In the genomic region with DNA sequence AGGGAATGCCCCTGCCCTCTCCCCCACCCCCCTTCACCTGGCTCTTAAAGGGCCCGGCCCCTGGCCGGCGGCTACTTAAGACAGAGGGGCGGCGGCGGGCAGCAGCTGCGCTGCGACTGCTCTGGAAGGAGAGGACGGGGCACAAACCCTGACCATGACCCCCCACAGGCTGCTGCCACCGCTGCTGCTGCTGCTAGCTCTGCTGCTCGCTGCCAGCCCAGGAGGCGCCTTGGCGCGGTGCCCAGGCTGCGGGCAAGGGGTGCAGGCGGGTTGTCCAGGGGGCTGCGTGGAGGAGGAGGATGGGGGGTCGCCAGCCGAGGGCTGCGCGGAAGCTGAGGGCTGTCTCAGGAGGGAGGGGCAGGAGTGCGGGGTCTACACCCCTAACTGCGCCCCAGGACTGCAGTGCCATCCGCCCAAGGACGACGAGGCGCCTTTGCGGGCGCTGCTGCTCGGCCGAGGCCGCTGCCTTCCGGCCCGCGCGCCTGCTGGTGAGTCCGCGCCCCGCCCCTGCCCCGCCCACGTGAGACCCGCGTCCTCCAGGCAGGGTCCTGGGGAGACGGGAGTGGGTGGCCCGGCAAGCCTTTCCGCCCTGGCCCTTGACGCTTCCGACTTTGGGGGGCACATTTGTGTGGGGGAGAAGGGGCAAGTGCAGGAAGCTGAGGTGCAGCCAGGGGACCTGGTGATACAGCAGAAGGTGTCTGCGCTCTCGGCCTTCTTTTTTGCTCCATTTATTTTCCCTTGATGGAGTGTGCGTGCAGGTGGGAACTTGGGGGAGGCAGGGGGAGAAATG, we compare ENCODE assay signal across 8 cellular contexts. TPM values are rescaled to one million over a fixed set of nuclear protein-coding genes. Genes with fewer than 3 reads are reported as not detected.
DNase-seq lines count a peak whose midpoint lies in the region; ATAC-seq and TF ChIP-seq lines count a peak whose summit lies in the region.

A gene with protein sequence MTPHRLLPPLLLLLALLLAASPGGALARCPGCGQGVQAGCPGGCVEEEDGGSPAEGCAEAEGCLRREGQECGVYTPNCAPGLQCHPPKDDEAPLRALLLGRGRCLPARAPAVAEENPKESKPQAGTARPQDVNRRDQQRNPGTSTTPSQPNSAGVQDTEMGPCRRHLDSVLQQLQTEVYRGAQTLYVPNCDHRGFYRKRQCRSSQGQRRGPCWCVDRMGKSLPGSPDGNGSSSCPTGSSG (plus strand): TSS at position 104 of the 790 bp plus-strand sequence. CDS start 51 bp downstream, at position 155.

- TF ChIP-seq CTCF in WTC11 (IDR thresholded peaks at IDR 0.05) = no peak

- H3K36me3 Mint-ChIP-seq in WTC11 = no peaks in the 10 kb centered on the region

- POLR2A ChIA-PET in WTC11 (lab: Charles Lee) = interaction anchor here (0.5 to 1.3 kb wide), 4 partner anchors 19 to 94 kb away, joined by 3 to 6 read pairs (median 4); a partner anchor contains a TSS

- DNase-seq in M059J (ENCODE audit: low read depth) (peak; percentile 67), WTC11 (ENCODE audit: low spot score) (peak; percentile 65), kidney tubule cell (ENCODE audit: low spot score) (peak; percentile 50), HPDE6-E6E7 (ENCODE audit: extremely low spot score) (no peak)
- peak; percentile 47 for DNase-seq in central memory CD4-positive, alpha-beta T cell
- DNase-seq in stimulated activated CD4-positive, alpha-beta T cell treated with anti-CD3 and anti-CD28 coated beads, Interleukin-1b, Interleukin-23, amount 100 ng/mL, for 4 hours (ENCODE audit: low read depth in 2 of 2) = peak; percentile 20 to 54

- no peaks in the 10 kb centered on the region for H3K9me3 Mint-ChIP-seq in WTC11

- H3K4me3 Mint-ChIP-seq in WTC11 = peak within 1 kb of the TSS; percentile 90

- ATAC-seq in WTC11 (peak; percentile 42), HG03469 (IDR thresholded peaks at IDR 0.05; ENCODE audit: unreplicated experiment) (no peak)

- CTCF ChIA-PET in WTC11 (lab: Charles Lee) = interaction anchor here (0.7 to 14.6 kb wide), 20 partner anchors 8 to 282 kb away, joined by 3 to 474 read pairs (median 8); a partner anchor contains a TSS

- H3K27me3 Mint-ChIP-seq in WTC11 (ENCODE audit: low read depth) = peaks cover 62% of the 10 kb centered on the region

- TF ChIP-seq POLR2A in GM15510 (IDR thresholded peaks at IDR 0.05; ENCODE audit: borderline replicate concordance, extremely low read depth, insufficient read length) = peak; percentile 24

- H3K27ac Mint-ChIP-seq in WTC11 = no peak within 1 kb of the TSS

- peaks cover 39% of the 10 kb centered on the region for H3K4me1 Mint-ChIP-seq in WTC11

TF ChIP-seq in WTC11, 78 proteins besides CTCF, POLR2A, EP300 and RAD21 (continues in another document):
- TF ChIP-seq, protein P1, sequence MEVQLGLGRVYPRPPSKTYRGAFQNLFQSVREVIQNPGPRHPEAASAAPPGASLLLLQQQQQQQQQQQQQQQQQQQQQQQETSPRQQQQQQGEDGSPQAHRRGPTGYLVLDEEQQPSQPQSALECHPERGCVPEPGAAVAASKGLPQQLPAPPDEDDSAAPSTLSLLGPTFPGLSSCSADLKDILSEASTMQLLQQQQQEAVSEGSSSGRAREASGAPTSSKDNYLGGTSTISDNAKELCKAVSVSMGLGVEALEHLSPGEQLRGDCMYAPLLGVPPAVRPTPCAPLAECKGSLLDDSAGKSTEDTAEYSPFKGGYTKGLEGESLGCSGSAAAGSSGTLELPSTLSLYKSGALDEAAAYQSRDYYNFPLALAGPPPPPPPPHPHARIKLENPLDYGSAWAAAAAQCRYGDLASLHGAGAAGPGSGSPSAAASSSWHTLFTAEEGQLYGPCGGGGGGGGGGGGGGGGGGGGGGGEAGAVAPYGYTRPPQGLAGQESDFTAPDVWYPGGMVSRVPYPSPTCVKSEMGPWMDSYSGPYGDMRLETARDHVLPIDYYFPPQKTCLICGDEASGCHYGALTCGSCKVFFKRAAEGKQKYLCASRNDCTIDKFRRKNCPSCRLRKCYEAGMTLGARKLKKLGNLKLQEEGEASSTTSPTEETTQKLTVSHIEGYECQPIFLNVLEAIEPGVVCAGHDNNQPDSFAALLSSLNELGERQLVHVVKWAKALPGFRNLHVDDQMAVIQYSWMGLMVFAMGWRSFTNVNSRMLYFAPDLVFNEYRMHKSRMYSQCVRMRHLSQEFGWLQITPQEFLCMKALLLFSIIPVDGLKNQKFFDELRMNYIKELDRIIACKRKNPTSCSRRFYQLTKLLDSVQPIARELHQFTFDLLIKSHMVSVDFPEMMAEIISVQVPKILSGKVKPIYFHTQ (CRISPR knock-in tag; IDR thresholded peaks at IDR 0.05) = no peak
- TF ChIP-seq CREB1 (CRISPR knock-in tag; IDR thresholded peaks at IDR 0.05) (no peak), TCF7 (CRISPR knock-in tag; IDR thresholded peaks at IDR 0.05; ENCODE audit: low read depth) (no peak), SOX15 (CRISPR knock-in tag; IDR thresholded peaks at IDR 0.05) (no peak), FOXP1 (CRISPR knock-in tag; IDR thresholded peaks at IDR 0.05; ENCODE audit: borderline replicate concordance) (0 out of 2 replicates have a peak, but pooled peaks have one; percentile 24), SP1 (CRISPR knock-in tag; conservative IDR thresholded peaks at IDR 0.05) (0 out of 2 replicates have a peak, but pooled peaks have one; percentile 41)
- TF ChIP-seq, protein P2, sequence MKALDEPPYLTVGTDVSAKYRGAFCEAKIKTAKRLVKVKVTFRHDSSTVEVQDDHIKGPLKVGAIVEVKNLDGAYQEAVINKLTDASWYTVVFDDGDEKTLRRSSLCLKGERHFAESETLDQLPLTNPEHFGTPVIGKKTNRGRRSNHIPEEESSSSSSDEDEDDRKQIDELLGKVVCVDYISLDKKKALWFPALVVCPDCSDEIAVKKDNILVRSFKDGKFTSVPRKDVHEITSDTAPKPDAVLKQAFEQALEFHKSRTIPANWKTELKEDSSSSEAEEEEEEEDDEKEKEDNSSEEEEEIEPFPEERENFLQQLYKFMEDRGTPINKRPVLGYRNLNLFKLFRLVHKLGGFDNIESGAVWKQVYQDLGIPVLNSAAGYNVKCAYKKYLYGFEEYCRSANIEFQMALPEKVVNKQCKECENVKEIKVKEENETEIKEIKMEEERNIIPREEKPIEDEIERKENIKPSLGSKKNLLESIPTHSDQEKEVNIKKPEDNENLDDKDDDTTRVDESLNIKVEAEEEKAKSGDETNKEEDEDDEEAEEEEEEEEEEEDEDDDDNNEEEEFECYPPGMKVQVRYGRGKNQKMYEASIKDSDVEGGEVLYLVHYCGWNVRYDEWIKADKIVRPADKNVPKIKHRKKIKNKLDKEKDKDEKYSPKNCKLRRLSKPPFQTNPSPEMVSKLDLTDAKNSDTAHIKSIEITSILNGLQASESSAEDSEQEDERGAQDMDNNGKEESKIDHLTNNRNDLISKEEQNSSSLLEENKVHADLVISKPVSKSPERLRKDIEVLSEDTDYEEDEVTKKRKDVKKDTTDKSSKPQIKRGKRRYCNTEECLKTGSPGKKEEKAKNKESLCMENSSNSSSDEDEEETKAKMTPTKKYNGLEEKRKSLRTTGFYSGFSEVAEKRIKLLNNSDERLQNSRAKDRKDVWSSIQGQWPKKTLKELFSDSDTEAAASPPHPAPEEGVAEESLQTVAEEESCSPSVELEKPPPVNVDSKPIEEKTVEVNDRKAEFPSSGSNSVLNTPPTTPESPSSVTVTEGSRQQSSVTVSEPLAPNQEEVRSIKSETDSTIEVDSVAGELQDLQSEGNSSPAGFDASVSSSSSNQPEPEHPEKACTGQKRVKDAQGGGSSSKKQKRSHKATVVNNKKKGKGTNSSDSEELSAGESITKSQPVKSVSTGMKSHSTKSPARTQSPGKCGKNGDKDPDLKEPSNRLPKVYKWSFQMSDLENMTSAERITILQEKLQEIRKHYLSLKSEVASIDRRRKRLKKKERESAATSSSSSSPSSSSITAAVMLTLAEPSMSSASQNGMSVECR (CRISPR knock-in tag; IDR thresholded peaks at IDR 0.05; ENCODE audit: borderline replicate concordance) = peak; percentile 38; the same call in 1 of the 2 replicates
- TF ChIP-seq, protein P3, sequence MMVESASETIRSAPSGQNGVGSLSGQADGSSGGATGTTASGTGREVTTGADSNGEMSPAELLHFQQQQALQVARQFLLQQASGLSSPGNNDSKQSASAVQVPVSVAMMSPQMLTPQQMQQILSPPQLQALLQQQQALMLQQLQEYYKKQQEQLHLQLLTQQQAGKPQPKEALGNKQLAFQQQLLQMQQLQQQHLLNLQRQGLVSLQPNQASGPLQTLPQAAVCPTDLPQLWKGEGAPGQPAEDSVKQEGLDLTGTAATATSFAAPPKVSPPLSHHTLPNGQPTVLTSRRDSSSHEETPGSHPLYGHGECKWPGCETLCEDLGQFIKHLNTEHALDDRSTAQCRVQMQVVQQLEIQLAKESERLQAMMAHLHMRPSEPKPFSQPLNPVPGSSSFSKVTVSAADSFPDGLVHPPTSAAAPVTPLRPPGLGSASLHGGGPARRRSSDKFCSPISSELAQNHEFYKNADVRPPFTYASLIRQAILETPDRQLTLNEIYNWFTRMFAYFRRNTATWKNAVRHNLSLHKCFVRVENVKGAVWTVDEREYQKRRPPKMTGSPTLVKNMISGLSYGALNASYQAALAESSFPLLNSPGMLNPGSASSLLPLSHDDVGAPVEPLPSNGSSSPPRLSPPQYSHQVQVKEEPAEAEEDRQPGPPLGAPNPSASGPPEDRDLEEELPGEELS (CRISPR knock-in tag; IDR thresholded peaks at IDR 0.05) = 0 out of 2 replicates have a peak, but pooled peaks have one; percentile 42
- TF ChIP-seq, protein P4, sequence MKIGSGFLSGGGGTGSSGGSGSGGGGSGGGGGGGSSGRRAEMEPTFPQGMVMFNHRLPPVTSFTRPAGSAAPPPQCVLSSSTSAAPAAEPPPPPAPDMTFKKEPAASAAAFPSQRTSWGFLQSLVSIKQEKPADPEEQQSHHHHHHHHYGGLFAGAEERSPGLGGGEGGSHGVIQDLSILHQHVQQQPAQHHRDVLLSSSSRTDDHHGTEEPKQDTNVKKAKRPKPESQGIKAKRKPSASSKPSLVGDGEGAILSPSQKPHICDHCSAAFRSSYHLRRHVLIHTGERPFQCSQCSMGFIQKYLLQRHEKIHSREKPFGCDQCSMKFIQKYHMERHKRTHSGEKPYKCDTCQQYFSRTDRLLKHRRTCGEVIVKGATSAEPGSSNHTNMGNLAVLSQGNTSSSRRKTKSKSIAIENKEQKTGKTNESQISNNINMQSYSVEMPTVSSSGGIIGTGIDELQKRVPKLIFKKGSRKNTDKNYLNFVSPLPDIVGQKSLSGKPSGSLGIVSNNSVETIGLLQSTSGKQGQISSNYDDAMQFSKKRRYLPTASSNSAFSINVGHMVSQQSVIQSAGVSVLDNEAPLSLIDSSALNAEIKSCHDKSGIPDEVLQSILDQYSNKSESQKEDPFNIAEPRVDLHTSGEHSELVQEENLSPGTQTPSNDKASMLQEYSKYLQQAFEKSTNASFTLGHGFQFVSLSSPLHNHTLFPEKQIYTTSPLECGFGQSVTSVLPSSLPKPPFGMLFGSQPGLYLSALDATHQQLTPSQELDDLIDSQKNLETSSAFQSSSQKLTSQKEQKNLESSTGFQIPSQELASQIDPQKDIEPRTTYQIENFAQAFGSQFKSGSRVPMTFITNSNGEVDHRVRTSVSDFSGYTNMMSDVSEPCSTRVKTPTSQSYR (CRISPR knock-in tag; IDR thresholded peaks at IDR 0.05) = no peak

RNA-seq across cellular contexts. Expression of the gene that starts here (rescaled TPM):
- 318 and 394 TPM in 2 replicates for total RNA-seq in M059J (2014; rRNA removed; shearing (Covaris generic))
- 6.4 to 11.2 TPM (median 7.4 TPM) in 3 replicates for total RNA-seq in WTC11 (2021)

Comparison
In these comparisons a context has a peak if more than half of its experiments do, and no peak if none do; other contexts are left out.
1. RNA of the gene that starts here (total RNA-seq): 318 to 394 TPM in M059J; 6.4 to 11.2 TPM in WTC11; every median in the first group is over 10 times any median in the second.